Comparison of ENCODE assay signal across 6 cellular contexts in the genomic region with DNA sequence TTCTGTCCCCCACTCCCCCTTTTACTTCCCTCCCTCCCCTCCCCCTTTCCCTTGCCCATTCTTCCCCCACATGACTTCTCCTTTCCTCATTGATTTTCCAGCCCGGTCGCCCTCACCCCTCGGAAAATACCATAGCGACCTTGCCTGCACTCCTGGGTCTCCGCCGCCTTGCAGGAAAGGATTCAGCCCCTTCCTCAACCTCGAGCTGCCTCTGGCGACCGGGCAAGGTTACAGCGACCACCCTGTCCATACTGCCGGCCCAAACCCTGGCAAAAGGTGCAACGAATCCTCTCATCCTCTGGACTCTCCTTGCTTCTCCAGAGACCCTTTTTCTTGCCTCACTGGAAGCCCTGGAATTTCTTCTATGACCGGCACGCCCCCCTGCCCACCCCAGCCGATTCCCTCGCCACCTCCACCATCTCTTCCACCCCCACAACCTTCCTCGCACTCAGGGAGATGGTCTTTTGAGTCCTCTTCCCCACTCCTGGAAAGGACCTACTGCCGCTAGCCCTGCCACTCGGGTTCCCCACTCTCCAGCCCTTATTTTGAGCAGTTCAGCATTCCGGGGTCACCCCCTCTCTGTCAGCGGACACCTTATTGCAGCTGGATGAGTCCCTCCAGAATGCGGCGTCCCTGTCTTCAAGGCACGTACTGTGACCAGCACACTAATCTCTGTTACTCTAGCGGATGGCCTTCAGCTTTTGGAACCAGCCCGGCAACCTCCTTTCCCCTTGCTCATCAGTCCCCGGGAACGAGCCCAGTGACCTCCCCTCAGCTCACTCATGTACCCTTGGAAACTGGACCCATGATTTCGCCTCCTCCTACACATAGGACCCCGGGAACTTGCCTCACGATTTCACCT. TPM values are rescaled to one million over a fixed set of nuclear protein-coding genes. Genes with fewer than 3 reads are reported as not detected.
DNase-seq lines count a peak whose midpoint lies in the region.

No MANE protein-coding gene starts in this region.

- H3K4me1 ChIP-seq in iPS-15b (ENCODE audit: control insufficient read depth, insufficient read depth, low read length) (peaks cover 2% of the 10 kb centered on the region), urinary bladder (ENCODE audit: insufficient read depth) (no peaks in the 10 kb centered on the region)

- no peaks in the 10 kb centered on the region for H3K9me3 ChIP-seq in iPS-15b (ENCODE audit: control insufficient read depth, insufficient read depth, low read length)

- peak overlapping the region; percentile 99 for H3K4me3 Mint-ChIP-seq in activated naive CD4-positive, alpha-beta T cell treated with anti-CD3 and anti-CD28 coated beads, Interleukin-2, amount 10 ng/mL, durations not matched to agents 7 days and 5 days

- no peaks in the 10 kb centered on the region for H3K27me3 Mint-ChIP-seq in activated naive CD4-positive, alpha-beta T cell treated with anti-CD3 and anti-CD28 coated beads, Interleukin-2, amount 10 ng/mL, durations not matched to agents 7 days and 5 days

- H3K4me3 ChIP-seq in iPS-15b (ENCODE audit: low read depth, low read length), result peak overlapping the region; percentile 62
- peak overlapping the region; percentile 55 for H3K4me3 ChIP-seq in urinary bladder (ENCODE audit: low read depth, low read length)

- H3K9ac ChIP-seq in iPS-15b (ENCODE audit: low read depth, low read length), result peak overlapping the region; percentile 49

- no peaks in the 10 kb centered on the region for H3K9me3 Mint-ChIP-seq in activated naive CD4-positive, alpha-beta T cell treated with anti-CD3 and anti-CD28 coated beads, Interleukin-2, amount 10 ng/mL, durations not matched to agents 7 days and 5 days

- peaks cover 16% of the 10 kb centered on the region for H3K36me3 ChIP-seq in iPS-15b (ENCODE audit: control insufficient read depth, insufficient read depth, low read length)
- H3K36me3 ChIP-seq in urinary bladder (ENCODE audit: insufficient read depth), result peaks cover 1% of the 10 kb centered on the region

- peaks cover 44% of the 10 kb centered on the region for H3K4me1 Mint-ChIP-seq in activated naive CD4-positive, alpha-beta T cell treated with anti-CD3 and anti-CD28 coated beads, Interleukin-2, amount 10 ng/mL, durations not matched to agents 7 days and 5 days

- H3K27ac ChIP-seq in urinary bladder (ENCODE audit: low read depth), result peak overlapping the region; percentile 91

- H3K36me3 Mint-ChIP-seq in activated naive CD4-positive, alpha-beta T cell treated with anti-CD3 and anti-CD28 coated beads, Interleukin-2, amount 10 ng/mL, durations not matched to agents 7 days and 5 days, result peaks cover 20% of the 10 kb centered on the region

- no peaks in the 10 kb centered on the region for H3K27me3 ChIP-seq in iPS-15b (ENCODE audit: control insufficient read depth, insufficient read depth, low read length)

- CTCF ChIA-PET in activated naive CD4-positive, alpha-beta T cell treated with anti-CD3 and anti-CD28 coated beads, Interleukin-2, amount 10 ng/mL, durations not matched to agents 7 days and 5 days (lab: Charles Lee), result interaction anchor here (0.8 to 2.1 kb wide), 5 partner anchors 8 to 96 kb away, joined by 3 to 6 read pairs (median 3); no protein-coding TSS in a partner anchor

- 54% methylated on average over 31 of the region's 31 CpGs for WGBS in urinary bladder

- peak overlapping the region; percentile 93 for H3K27ac Mint-ChIP-seq in activated naive CD4-positive, alpha-beta T cell treated with anti-CD3 and anti-CD28 coated beads, Interleukin-2, amount 10 ng/mL, durations not matched to agents 7 days and 5 days

- no peak for DNase-seq in activated naive CD4-positive, alpha-beta T cell treated with anti-CD3 and anti-CD28 coated beads, Interleukin-2, amount 10 ng/mL, durations not matched to agents 7 days and 5 days
- DNase-seq in activated naive CD4-positive, alpha-beta T cell treated with anti-CD3 and anti-CD28 coated beads, Interleukin-2, amount 50 U/mL, for 16 hours, result no peak
- DNase-seq in HPDE6-E6E7 (ENCODE audit: extremely low spot score) (no peak), SHP77 treated with DMSO at 0.1 percent for 48 hours (lab: John Stamatoyannopoulos, UW) (no peak)

RNA-seq across cellular contexts. Expression of a gene that starts 0.8 kb away (rescaled TPM):
- 15.9 TPM for total RNA-seq in urinary bladder
- polyA plus RNA-seq in urinary bladder, result 16.7 TPM

RNA-seq across cellular contexts. Expression of a gene that starts 38.0 kb away (rescaled TPM):
- 271 TPM for total RNA-seq in urinary bladder
- polyA plus RNA-seq in urinary bladder, result 389 TPM

RNA-seq across cellular contexts. Expression of a gene that starts 38.0 kb away (rescaled TPM):
- 60.3 TPM for total RNA-seq in urinary bladder
- 57.6 TPM for polyA plus RNA-seq in urinary bladder

RNA-seq across cellular contexts. Expression of a gene that starts 52.7 kb away (rescaled TPM):
- total RNA-seq in urinary bladder, result 6.9 TPM
- 10.6 TPM for polyA plus RNA-seq in urinary bladder
